2 cellular contexts compared by ENCODE assay signal in the genomic region with DNA sequence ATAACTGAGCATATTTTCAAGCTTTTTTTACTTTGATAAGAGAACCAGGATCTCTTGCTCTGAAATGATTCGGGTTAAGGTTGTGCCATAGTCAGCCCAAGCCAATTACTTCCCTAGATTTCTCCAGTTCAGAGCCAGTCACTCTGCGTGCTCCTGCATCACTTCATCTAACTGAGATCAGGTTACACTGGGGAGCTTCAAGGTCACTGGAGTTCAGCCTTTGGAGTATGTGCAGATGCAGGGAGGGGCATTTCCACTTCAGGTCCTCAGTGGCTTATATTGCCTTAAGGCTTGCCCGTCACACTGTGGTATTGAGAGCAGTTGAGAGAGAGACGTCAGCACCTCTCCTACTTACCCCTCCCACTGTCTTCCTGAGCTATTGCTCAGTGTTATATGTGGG.
TF ChIP-seq lines count a peak whose summit lies in the region.

No MANE protein-coding gene starts in this region.

TF ChIP-seq in GM23338, 12 proteins besides CTCF, POLR2A, EP300 and RAD21 (continued from another document):
- TF ChIP-seq POLR2AphosphoS5 (IDR thresholded peaks at IDR 0.05; ENCODE audit: low read depth), result no peak
- no peak for TF ChIP-seq CREB1 (CRISPR knock-in tag; IDR thresholded peaks at IDR 0.05; ENCODE audit: low read depth)
- no peak for TF ChIP-seq STAT1 (IDR thresholded peaks at IDR 0.05; ENCODE audit: unreplicated experiment)
- no peak for TF ChIP-seq ZNF114 (CRISPR knock-in tag; IDR thresholded peaks at IDR 0.05)
- TF ChIP-seq, protein P1, sequence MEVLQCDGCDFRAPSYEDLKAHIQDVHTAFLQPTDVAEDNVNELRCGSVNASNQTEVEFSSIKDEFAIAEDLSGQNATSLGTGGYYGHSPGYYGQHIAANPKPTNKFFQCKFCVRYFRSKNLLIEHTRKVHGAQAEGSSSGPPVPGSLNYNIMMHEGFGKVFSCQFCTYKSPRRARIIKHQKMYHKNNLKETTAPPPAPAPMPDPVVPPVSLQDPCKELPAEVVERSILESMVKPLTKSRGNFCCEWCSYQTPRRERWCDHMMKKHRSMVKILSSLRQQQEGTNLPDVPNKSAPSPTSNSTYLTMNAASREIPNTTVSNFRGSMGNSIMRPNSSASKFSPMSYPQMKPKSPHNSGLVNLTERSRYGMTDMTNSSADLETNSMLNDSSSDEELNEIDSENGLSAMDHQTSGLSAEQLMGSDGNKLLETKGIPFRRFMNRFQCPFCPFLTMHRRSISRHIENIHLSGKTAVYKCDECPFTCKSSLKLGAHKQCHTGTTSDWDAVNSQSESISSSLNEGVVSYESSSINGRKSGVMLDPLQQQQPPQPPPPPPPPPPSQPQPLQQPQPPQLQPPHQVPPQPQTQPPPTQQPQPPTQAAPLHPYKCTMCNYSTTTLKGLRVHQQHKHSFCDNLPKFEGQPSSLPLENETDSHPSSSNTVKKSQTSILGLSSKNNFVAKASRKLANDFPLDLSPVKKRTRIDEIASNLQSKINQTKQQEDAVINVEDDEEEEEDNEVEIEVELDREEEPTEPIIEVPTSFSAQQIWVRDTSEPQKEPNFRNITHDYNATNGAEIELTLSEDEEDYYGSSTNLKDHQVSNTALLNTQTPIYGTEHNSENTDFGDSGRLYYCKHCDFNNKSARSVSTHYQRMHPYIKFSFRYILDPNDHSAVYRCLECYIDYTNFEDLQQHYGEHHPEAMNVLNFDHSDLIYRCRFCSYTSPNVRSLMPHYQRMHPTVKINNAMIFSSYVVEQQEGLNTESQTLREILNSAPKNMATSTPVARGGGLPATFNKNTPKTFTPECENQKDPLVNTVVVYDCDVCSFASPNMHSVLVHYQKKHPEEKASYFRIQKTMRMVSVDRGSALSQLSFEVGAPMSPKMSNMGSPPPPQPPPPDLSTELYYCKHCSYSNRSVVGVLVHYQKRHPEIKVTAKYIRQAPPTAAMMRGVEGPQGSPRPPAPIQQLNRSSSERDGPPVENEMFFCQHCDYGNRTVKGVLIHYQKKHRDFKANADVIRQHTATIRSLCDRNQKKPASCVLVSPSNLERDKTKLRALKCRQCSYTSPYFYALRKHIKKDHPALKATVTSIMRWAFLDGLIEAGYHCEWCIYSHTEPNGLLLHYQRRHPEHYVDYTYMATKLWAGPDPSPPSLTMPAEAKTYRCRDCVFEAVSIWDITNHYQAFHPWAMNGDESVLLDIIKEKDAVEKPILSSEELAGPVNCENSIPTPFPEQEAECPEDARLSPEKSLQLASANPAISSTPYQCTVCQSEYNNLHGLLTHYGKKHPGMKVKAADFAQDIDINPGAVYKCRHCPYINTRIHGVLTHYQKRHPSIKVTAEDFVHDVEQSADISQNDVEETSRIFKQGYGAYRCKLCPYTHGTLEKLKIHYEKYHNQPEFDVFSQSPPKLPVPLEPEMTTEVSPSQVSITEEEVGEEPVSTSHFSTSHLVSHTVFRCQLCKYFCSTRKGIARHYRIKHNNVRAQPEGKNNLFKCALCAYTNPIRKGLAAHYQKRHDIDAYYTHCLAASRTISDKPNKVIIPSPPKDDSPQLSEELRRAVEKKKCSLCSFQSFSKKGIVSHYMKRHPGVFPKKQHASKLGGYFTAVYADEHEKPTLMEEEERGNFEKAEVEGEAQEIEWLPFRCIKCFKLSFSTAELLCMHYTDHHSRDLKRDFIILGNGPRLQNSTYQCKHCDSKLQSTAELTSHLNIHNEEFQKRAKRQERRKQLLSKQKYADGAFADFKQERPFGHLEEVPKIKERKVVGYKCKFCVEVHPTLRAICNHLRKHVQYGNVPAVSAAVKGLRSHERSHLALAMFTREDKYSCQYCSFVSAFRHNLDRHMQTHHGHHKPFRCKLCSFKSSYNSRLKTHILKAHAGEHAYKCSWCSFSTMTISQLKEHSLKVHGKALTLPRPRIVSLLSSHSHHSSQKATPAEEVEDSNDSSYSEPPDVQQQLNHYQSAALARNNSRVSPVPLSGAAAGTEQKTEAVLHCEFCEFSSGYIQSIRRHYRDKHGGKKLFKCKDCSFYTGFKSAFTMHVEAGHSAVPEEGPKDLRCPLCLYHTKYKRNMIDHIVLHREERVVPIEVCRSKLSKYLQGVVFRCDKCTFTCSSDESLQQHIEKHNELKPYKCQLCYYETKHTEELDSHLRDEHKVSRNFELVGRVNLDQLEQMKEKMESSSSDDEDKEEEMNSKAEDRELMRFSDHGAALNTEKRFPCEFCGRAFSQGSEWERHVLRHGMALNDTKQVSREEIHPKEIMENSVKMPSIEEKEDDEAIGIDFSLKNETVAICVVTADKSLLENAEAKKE (CRISPR knock-in tag; IDR thresholded peaks at IDR 0.05), result no peak
- no peak for TF ChIP-seq EZH2 (IDR thresholded peaks at IDR 0.05; ENCODE audit: low read depth, unreplicated experiment)
- no peak for TF ChIP-seq EZH2phosphoT487 (IDR thresholded peaks at IDR 0.05; ENCODE audit: unreplicated experiment)
- TF ChIP-seq, protein P2, sequence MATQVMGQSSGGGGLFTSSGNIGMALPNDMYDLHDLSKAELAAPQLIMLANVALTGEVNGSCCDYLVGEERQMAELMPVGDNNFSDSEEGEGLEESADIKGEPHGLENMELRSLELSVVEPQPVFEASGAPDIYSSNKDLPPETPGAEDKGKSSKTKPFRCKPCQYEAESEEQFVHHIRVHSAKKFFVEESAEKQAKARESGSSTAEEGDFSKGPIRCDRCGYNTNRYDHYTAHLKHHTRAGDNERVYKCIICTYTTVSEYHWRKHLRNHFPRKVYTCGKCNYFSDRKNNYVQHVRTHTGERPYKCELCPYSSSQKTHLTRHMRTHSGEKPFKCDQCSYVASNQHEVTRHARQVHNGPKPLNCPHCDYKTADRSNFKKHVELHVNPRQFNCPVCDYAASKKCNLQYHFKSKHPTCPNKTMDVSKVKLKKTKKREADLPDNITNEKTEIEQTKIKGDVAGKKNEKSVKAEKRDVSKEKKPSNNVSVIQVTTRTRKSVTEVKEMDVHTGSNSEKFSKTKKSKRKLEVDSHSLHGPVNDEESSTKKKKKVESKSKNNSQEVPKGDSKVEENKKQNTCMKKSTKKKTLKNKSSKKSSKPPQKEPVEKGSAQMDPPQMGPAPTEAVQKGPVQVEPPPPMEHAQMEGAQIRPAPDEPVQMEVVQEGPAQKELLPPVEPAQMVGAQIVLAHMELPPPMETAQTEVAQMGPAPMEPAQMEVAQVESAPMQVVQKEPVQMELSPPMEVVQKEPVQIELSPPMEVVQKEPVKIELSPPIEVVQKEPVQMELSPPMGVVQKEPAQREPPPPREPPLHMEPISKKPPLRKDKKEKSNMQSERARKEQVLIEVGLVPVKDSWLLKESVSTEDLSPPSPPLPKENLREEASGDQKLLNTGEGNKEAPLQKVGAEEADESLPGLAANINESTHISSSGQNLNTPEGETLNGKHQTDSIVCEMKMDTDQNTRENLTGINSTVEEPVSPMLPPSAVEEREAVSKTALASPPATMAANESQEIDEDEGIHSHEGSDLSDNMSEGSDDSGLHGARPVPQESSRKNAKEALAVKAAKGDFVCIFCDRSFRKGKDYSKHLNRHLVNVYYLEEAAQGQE (IDR thresholded peaks at IDR 0.05; ENCODE audit: unreplicated experiment), result no peak

TF ChIP-seq in WTC11, 78 proteins besides CTCF, POLR2A, EP300 and RAD21 (continued from another document):
- TF ChIP-seq, protein P3, sequence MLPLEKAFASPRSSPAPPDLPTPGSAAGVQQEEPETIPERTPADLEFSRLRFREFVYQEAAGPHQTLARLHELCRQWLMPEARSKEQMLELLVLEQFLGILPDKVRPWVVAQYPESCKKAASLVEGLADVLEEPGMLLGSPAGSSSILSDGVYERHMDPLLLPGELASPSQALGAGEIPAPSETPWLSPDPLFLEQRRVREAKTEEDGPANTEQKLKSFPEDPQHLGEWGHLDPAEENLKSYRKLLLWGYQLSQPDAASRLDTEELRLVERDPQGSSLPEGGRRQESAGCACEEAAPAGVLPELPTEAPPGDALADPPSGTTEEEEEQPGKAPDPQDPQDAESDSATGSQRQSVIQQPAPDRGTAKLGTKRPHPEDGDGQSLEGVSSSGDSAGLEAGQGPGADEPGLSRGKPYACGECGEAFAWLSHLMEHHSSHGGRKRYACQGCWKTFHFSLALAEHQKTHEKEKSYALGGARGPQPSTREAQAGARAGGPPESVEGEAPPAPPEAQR (CRISPR knock-in tag; IDR thresholded peaks at IDR 0.05), result no peak
- TF ChIP-seq, protein P4, sequence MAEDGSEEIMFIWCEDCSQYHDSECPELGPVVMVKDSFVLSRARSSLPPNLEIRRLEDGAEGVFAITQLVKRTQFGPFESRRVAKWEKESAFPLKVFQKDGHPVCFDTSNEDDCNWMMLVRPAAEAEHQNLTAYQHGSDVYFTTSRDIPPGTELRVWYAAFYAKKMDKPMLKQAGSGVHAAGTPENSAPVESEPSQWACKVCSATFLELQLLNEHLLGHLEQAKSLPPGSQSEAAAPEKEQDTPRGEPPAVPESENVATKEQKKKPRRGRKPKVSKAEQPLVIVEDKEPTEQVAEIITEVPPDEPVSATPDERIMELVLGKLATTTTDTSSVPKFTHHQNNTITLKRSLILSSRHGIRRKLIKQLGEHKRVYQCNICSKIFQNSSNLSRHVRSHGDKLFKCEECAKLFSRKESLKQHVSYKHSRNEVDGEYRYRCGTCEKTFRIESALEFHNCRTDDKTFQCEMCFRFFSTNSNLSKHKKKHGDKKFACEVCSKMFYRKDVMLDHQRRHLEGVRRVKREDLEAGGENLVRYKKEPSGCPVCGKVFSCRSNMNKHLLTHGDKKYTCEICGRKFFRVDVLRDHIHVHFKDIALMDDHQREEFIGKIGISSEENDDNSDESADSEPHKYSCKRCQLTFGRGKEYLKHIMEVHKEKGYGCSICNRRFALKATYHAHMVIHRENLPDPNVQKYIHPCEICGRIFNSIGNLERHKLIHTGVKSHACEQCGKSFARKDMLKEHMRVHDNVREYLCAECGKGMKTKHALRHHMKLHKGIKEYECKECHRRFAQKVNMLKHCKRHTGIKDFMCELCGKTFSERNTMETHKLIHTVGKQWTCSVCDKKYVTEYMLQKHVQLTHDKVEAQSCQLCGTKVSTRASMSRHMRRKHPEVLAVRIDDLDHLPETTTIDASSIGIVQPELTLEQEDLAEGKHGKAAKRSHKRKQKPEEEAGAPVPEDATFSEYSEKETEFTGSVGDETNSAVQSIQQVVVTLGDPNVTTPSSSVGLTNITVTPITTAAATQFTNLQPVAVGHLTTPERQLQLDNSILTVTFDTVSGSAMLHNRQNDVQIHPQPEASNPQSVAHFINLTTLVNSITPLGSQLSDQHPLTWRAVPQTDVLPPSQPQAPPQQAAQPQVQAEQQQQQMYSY (CRISPR knock-in tag; IDR thresholded peaks at IDR 0.05), result no peak
